Comparison of ENCODE assay signal across 8 cellular contexts in the genomic region with DNA sequence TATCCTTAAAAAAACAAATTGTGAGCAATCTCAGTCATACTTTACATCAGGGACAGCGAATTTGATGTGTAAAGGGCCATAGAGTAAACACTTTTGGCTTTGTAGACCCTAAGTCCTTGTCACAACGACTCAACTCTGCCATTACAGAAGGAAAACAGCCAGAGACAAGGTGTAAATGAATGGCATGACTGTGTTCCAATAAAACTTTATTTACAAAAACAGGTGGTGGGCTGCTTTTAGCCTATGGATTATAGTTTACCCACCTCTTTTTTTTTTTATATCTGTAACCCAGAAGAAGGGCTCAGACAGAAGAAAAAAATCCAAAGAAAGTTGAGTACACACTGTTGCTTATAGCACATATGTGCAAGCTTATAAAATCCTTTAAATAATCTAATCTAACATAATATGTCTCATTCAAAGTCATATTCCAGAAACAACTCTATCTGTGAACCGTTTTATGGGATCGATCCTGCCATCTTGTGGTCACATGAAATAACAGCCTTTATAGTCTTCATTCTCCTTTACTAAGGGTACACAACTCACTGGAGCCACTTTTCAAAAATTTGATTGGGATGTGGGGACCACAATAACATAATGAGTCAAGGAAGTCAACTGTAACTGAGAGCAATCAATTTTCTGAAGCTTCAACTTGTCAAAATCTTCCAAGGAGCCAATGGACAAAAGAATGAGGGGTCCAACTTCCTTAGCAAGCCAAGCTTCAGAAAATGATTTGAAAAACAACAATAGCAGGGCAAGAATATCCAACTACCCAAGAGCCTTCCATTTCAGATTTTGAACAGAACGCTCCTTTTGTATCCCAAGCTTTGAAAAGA.
DNase-seq lines count a peak whose midpoint lies in the region; ATAC-seq and TF ChIP-seq lines count a peak whose summit lies in the region.

No MANE protein-coding gene starts in this region.

- H3K27ac ChIP-seq in RWPE2 (ENCODE audit: poor library complexity, severe bottlenecking), result no peak overlapping the region

- no peaks in the 10 kb centered on the region for H3K9me3 ChIP-seq in RWPE2 (ENCODE audit: severe bottlenecking)

- no peaks in the 10 kb centered on the region for H3K4me1 ChIP-seq in RWPE2 (ENCODE audit: insufficient read depth, poor library complexity, severe bottlenecking)

- DNase-seq in DMS79 treated with DMSO at 0.1 percent for 48 hours (lab: John Stamatoyannopoulos, UW) (peak; percentile 30), HT1080 (ENCODE audit: low read depth) (peak; percentile 31), RWPE2 (ENCODE audit: low spot score) (no peak), dermis microvascular lymphatic vessel endothelial cell (ENCODE audit: low read depth in 2 of 2) (peak; percentile 24 to 37), midbrain (lab: John Stamatoyannopoulos, UW) (peak; percentile 67), retina (no peak)
- DNase-seq in activated CD8-positive, alpha-beta memory T cell treated with anti-CD3 and anti-CD28 coated beads, Interleukin-2, amount 50 U/mL, for 4 hours, result no peak

- H3K4me3 ChIP-seq in RWPE2 (ENCODE audit: severe bottlenecking), result no peak overlapping the region

- peak; percentile 72 for TF ChIP-seq CTCF in RWPE2 (IDR thresholded peaks at IDR 0.05; ENCODE audit: poor library complexity, severe bottlenecking)

- no peaks in the 10 kb centered on the region for H3K27me3 ChIP-seq in RWPE2 (ENCODE audit: insufficient read depth, poor library complexity, severe bottlenecking)

- ATAC-seq in RWPE2 (ENCODE audit: low read depth) (no peak), esophagus mucosa (no peak)

- no peaks in the 10 kb centered on the region for H3K36me3 ChIP-seq in RWPE2 (ENCODE audit: low read depth)

Comparison
In these comparisons a context has a peak if more than half of its experiments do, and no peak if none do; other contexts are left out.
1. DNase-seq: peak in DMS79 treated with DMSO at 0.1 percent for 48 hours (single experiment), HT1080 (single experiment), dermis microvascular lymphatic vessel endothelial cell (2 of 2) and midbrain (single experiment); none in RWPE2 (single experiment), retina (single experiment) and activated CD8-positive, alpha-beta memory T cell treated with anti-CD3 and anti-CD28 coated beads, Interleukin-2, amount 50 U/mL, for 4 hours (single experiment).